ENCODE assay signal across 10 cellular contexts in genomic region chr16:88754912-88755744, GRCh38. TPM values are rescaled to one million over a fixed set of nuclear protein-coding genes. Genes with fewer than 3 reads are reported as not detected.
DNase-seq lines count a peak whose midpoint lies in the region; ATAC-seq, FAIRE-seq and TF ChIP-seq lines count a peak whose summit lies in the region.
"Had no signal": no experiment of that assay in that cellular context is flagged by ENCODE, and none has a peak within 500 bp of the region (broad histone marks: within the 10 kb centered on the region; RNA-seq: fewer than 3 reads in every experiment).

No MANE protein-coding gene starts in this region.

- peaks cover 8% of the 10 kb centered on the region for H3K36me3 Mint-ChIP-seq in T-helper 2 cell treated with Interferon-gamma antibody and Interleukin-4, amounts not matched to agents 5 μg/mL and 100 μg/mL, for 36 hours (ENCODE audit: low read depth)

- no peak overlapping the region for H3K4me3 Mint-ChIP-seq in T-helper 2 cell treated with Interferon-gamma antibody and Interleukin-4, amounts not matched to agents 5 μg/mL and 100 μg/mL, for 36 hours

- H3K4me1 ChIP-seq in adipocyte (ENCODE audit: control insufficient read depth, insufficient read depth, low read length), result peaks cover 6% of the 10 kb centered on the region

- no peak overlapping the region for H3K27ac Mint-ChIP-seq in T-helper 2 cell treated with Interferon-gamma antibody and Interleukin-4, amounts not matched to agents 5 μg/mL and 100 μg/mL, for 36 hours

- FAIRE-seq in GM12892 (lab: Jason Lieb, UNC), result no peak

- H3K27me3 Mint-ChIP-seq in T-helper 2 cell treated with Interferon-gamma antibody and Interleukin-4, amounts not matched to agents 5 μg/mL and 100 μg/mL, for 36 hours (ENCODE audit: low read depth), result no peaks in the 10 kb centered on the region

- no peak for TF ChIP-seq POLR2A in GM12892 (IDR thresholded peaks at IDR 0.05; ENCODE audit: low read depth, low read length)

- H3K36me3 ChIP-seq in adipocyte (ENCODE audit: control insufficient read depth, insufficient read depth, low read length, severe bottlenecking), result peaks cover 18% of the 10 kb centered on the region
- H3K36me3 ChIP-seq: HAP-1 had no signal

- no peak overlapping the region for H3K4me3 ChIP-seq in adipocyte (ENCODE audit: low read length)
- H3K4me3 ChIP-seq: HAP-1 had no signal

- no peak overlapping the region for H3K9ac ChIP-seq in adipocyte (ENCODE audit: low read length)

- no peaks in the 10 kb centered on the region for H3K9me3 ChIP-seq in adipocyte (ENCODE audit: control insufficient read depth, low read length)
- H3K9me3 ChIP-seq: HAP-1 had no signal

- H3K9me3 Mint-ChIP-seq in T-helper 2 cell treated with Interferon-gamma antibody and Interleukin-4, amounts not matched to agents 5 μg/mL and 100 μg/mL, for 36 hours, result no peaks in the 10 kb centered on the region

- H3K27me3 ChIP-seq in adipocyte (replicated peaks; ENCODE audit: control insufficient read depth, insufficient read depth, low read length), result no peaks in the 10 kb centered on the region

- peaks cover 6% of the 10 kb centered on the region for H3K4me1 Mint-ChIP-seq in T-helper 2 cell treated with Interferon-gamma antibody and Interleukin-4, amounts not matched to agents 5 μg/mL and 100 μg/mL, for 36 hours (ENCODE audit: low read depth)

- ATAC-seq in GM18511 (IDR thresholded peaks at IDR 0.05; ENCODE audit: unreplicated experiment) (no peak), GM19467 (IDR thresholded peaks at IDR 0.05; ENCODE audit: unreplicated experiment) (no peak)

- DNase-seq in stimulated activated CD4-positive, alpha-beta T cell treated with anti-CD3 and anti-CD28 coated beads, Interleukin-1b, Interleukin-23, amount 100 ng/mL, for 48 hours, result peak; percentile 20
- DNase-seq in stimulated activated CD4-positive, alpha-beta T cell treated with anti-CD3 and anti-CD28 coated beads, Interleukin-2, amount 100 ng/mL, for 48 hours, result no peak
- peak; percentile 34 for DNase-seq in adipocyte (ENCODE audit: low read depth)
- DNase-seq in iPS DF 19.7 (ENCODE audit: low read depth, low spot score), result peak; percentile 40
- DNase-seq in GM12892 (ENCODE audit: insufficient read length), result no peak
- no peak for DNase-seq in T-helper 2 cell treated with Interferon-gamma antibody and Interleukin-4, amounts not matched to agents 5 μg/mL and 100 μg/mL, for 36 hours (ENCODE audit: low spot score)
- DNase-seq: stimulated activated CD4-positive, alpha-beta T cell treated with anti-CD3 and anti-CD28 coated beads, Interleukin-4, amount 100 ng/mL, for 1 hour had no signal

RNA-seq across cellular contexts. Expression of gene PIEZO1, which starts 29.9 kb away (rescaled TPM):
- 33.8 TPM for polyA plus RNA-seq in GM12892 (2012; ENCODE audit: missing spikeins)

RNA-seq across cellular contexts. Expression of gene CDT1, which starts 48.5 kb away (rescaled TPM):
- polyA plus RNA-seq in GM12892 (2012; ENCODE audit: missing spikeins), result 6.4 TPM

RNA-seq across cellular contexts. Expression of gene CTU2, which starts 48.8 kb away (rescaled TPM):
- polyA plus RNA-seq in GM12892 (2012; ENCODE audit: missing spikeins), result 7.5 TPM

RNA-seq across cellular contexts. Expression of gene RNF166, which starts 48.9 kb away (rescaled TPM):
- polyA plus RNA-seq in GM12892 (2012; ENCODE audit: missing spikeins), result 5.4 TPM

RNA-seq across cellular contexts. Expression of gene APRT, which starts 56.6 kb away (rescaled TPM):
- polyA plus RNA-seq in GM12892 (2012; ENCODE audit: missing spikeins), result 180 TPM

Comparison
In these comparisons a context has a peak if more than half of its experiments do, and no peak if none do; other contexts are left out.
1. DNase-seq: peak in stimulated activated CD4-positive, alpha-beta T cell treated with anti-CD3 and anti-CD28 coated beads, Interleukin-1b, Interleukin-23, amount 100 ng/mL, for 48 hours (single experiment), adipocyte (single experiment) and iPS DF 19.7 (single experiment); none in stimulated activated CD4-positive, alpha-beta T cell treated with anti-CD3 and anti-CD28 coated beads, Interleukin-2, amount 100 ng/mL, for 48 hours (0 of 2), GM12892 (single experiment) and T-helper 2 cell treated with Interferon-gamma antibody and Interleukin-4, amounts not matched to agents 5 μg/mL and 100 μg/mL, for 36 hours (single experiment).